14 cellular contexts compared by ENCODE assay signal in genomic region chr4:40321671-40322131, GRCh38. TPM values are rescaled to one million over a fixed set of nuclear protein-coding genes. Genes with fewer than 3 reads are reported as not detected.
A peak's percentile ranks its signal among the peaks of the same experiment; 100 is the strongest.
DNase-seq lines count a peak whose midpoint lies in the region; ATAC-seq and TF ChIP-seq lines count a peak whose summit lies in the region.
"Had no signal": no experiment of that assay in that cellular context is flagged by ENCODE, and none has a peak within 500 bp of the region (broad histone marks: within the 10 kb centered on the region; RNA-seq: fewer than 3 reads in every experiment).

No MANE protein-coding gene starts in this region.

- POLR2A ChIA-PET in activated CD8-positive, alpha-beta T cell treated with anti-CD3 and anti-CD28 coated beads, Interleukin-2, amount 10 ng/mL, durations not matched to agents 7 days and 5 days (lab: Charles Lee): interaction anchor here (1.0 to 1.3 kb wide), 2 partner anchors 121 to 265 kb away, joined by 3 to 5 read pairs; partner anchors contain the start of gene N4BP2

- H3K4me3 Mint-ChIP-seq in activated naive CD8-positive, alpha-beta T cell: no peak overlapping the region
- no peak overlapping the region for H3K4me3 Mint-ChIP-seq in activated naive CD8-positive, alpha-beta T cell treated with anti-CD3 and anti-CD28 coated beads, Interleukin-2, amount 50 U/mL, for 24 hours
- no peak overlapping the region for H3K4me3 Mint-ChIP-seq in activated CD8-positive, alpha-beta T cell treated with anti-CD3 and anti-CD28 coated beads, Interleukin-2, amount 10 ng/mL, durations not matched to agents 7 days and 5 days
- H3K4me3 Mint-ChIP-seq: activated T-helper 17 cell treated with anti-CD3 and anti-CD28 coated beads, Interleukin-2, amount 50 U/mL, for 72 hours; CD4-positive, CD25-positive, alpha-beta regulatory T cell had no signal

- H3K4me1 Mint-ChIP-seq in activated naive CD8-positive, alpha-beta T cell (ENCODE audit: low read depth): peaks cover 50% of the 10 kb centered on the region
- peaks cover 52% of the 10 kb centered on the region for H3K4me1 Mint-ChIP-seq in activated naive CD8-positive, alpha-beta T cell treated with anti-CD3 and anti-CD28 coated beads, Interleukin-2, amount 50 U/mL, for 24 hours
- peaks cover 59% of the 10 kb centered on the region for H3K4me1 Mint-ChIP-seq in activated CD8-positive, alpha-beta T cell treated with anti-CD3 and anti-CD28 coated beads, Interleukin-2, amount 10 ng/mL, durations not matched to agents 7 days and 5 days (ENCODE audit: low read depth)

- CTCF ChIA-PET in activated CD8-positive, alpha-beta T cell treated with anti-CD3 and anti-CD28 coated beads, Interleukin-2, amount 10 ng/mL, durations not matched to agents 7 days and 5 days (lab: Charles Lee): interaction anchor here (1.0 to 2.1 kb wide), 10 partner anchors 10 to 265 kb away, joined by 3 to 11 read pairs (median 4); partner anchors contain the start of gene N4BP2

- TF ChIP-seq CTCF in fibroblast of the aortic adventitia (IDR thresholded peaks at IDR 0.05; ENCODE audit: insufficient read depth, low read length): no peak

- no peaks in the 10 kb centered on the region for H3K36me3 Mint-ChIP-seq in activated naive CD8-positive, alpha-beta T cell
- H3K36me3 Mint-ChIP-seq in activated naive CD8-positive, alpha-beta T cell treated with anti-CD3 and anti-CD28 coated beads, Interleukin-2, amount 50 U/mL, for 24 hours (ENCODE audit: low read depth): no peaks in the 10 kb centered on the region
- no peaks in the 10 kb centered on the region for H3K36me3 Mint-ChIP-seq in activated CD8-positive, alpha-beta T cell treated with anti-CD3 and anti-CD28 coated beads, Interleukin-2, amount 10 ng/mL, durations not matched to agents 7 days and 5 days (ENCODE audit: low read depth)
- H3K36me3 Mint-ChIP-seq: CD4-positive, CD25-positive, alpha-beta regulatory T cell had no signal

- no peak for DNase-seq in activated naive CD8-positive, alpha-beta T cell treated with anti-CD3 and anti-CD28 coated beads, Interleukin-2, amount 50 U/mL, for 24 hours
- peak; percentile 74 for DNase-seq in SK-MEL-5 (ENCODE audit: low read depth, low spot score)
- peak; percentile 55 for DNase-seq in fibroblast of the aortic adventitia (ENCODE audit: low read depth)
- DNase-seq in activated CD8-positive, alpha-beta T cell treated with anti-CD3 and anti-CD28 coated beads, Interleukin-2, amount 10 ng/mL, durations not matched to agents 7 days and 5 days: no peak
- DNase-seq in activated effector memory CD4-positive, alpha-beta T cell treated with anti-CD3 and anti-CD28 coated beads, Interleukin-2, amount 50 U/mL, for 16 hours: no peak
- no peak for DNase-seq in globus pallidus (ENCODE audit: low spot score)
- DNase-seq: CD4-positive, CD25-positive, alpha-beta regulatory T cell; NCI-H1105 treated with DMSO at 0.1 percent for 48 hours; stimulated activated CD4-positive, alpha-beta T cell treated with anti-CD3 and anti-CD28 coated beads, Interleukin-1b, Interleukin-23, amount 100 ng/mL, for 48 hours; upper lobe of left lung had no signal

- in situ Hi-C loops in SK-MEL-5 (cut with HindIII; ENCODE audit: low pct_unique_long_range_greater_than_20kb, low sequenced_read_pairs): no loop called here

- H3K9me3 Mint-ChIP-seq in activated naive CD8-positive, alpha-beta T cell (ENCODE audit: low read depth): no peaks in the 10 kb centered on the region
- H3K9me3 Mint-ChIP-seq in activated naive CD8-positive, alpha-beta T cell treated with anti-CD3 and anti-CD28 coated beads, Interleukin-2, amount 50 U/mL, for 24 hours: no peaks in the 10 kb centered on the region
- H3K9me3 Mint-ChIP-seq in activated CD8-positive, alpha-beta T cell treated with anti-CD3 and anti-CD28 coated beads, Interleukin-2, amount 10 ng/mL, durations not matched to agents 7 days and 5 days (ENCODE audit: insufficient read depth): no peaks in the 10 kb centered on the region
- H3K9me3 Mint-ChIP-seq: activated T-helper 17 cell treated with anti-CD3 and anti-CD28 coated beads, Interleukin-2, amount 50 U/mL, for 72 hours; CD4-positive, CD25-positive, alpha-beta regulatory T cell had no signal

- no peaks in the 10 kb centered on the region for H3K27me3 Mint-ChIP-seq in activated naive CD8-positive, alpha-beta T cell
- no peaks in the 10 kb centered on the region for H3K27me3 Mint-ChIP-seq in activated naive CD8-positive, alpha-beta T cell treated with anti-CD3 and anti-CD28 coated beads, Interleukin-2, amount 50 U/mL, for 24 hours
- H3K27me3 Mint-ChIP-seq in activated CD8-positive, alpha-beta T cell treated with anti-CD3 and anti-CD28 coated beads, Interleukin-2, amount 10 ng/mL, durations not matched to agents 7 days and 5 days (ENCODE audit: low read depth): no peaks in the 10 kb centered on the region
- H3K27me3 Mint-ChIP-seq: activated T-helper 17 cell treated with anti-CD3 and anti-CD28 coated beads, Interleukin-2, amount 50 U/mL, for 72 hours had no signal

- H3K4me3 ChIP-seq in fibroblast of the aortic adventitia (ENCODE audit: low read depth, low read length): no peak overlapping the region
- H3K4me3 ChIP-seq: upper lobe of left lung had no signal

- ATAC-seq in activated naive CD8-positive, alpha-beta T cell treated with anti-CD3 and anti-CD28 coated beads, Interleukin-2, amount 50 U/mL, for 24 hours: no peak
- ATAC-seq in GM21825 (IDR thresholded peaks at IDR 0.05; ENCODE audit: unreplicated experiment): no peak
- ATAC-seq in activated CD8-positive, alpha-beta T cell treated with anti-CD3 and anti-CD28 coated beads, Interleukin-2, amount 10 ng/mL, durations not matched to agents 7 days and 5 days: no peak
- ATAC-seq: activated T-helper 17 cell treated with anti-CD3 and anti-CD28 coated beads, Interleukin-2, amount 50 U/mL, for 72 hours had no signal

- peak overlapping the region; percentile 18 for H3K27ac Mint-ChIP-seq in activated naive CD8-positive, alpha-beta T cell
- no peak overlapping the region for H3K27ac Mint-ChIP-seq in activated naive CD8-positive, alpha-beta T cell treated with anti-CD3 and anti-CD28 coated beads, Interleukin-2, amount 50 U/mL, for 24 hours
- no peak overlapping the region for H3K27ac Mint-ChIP-seq in activated CD8-positive, alpha-beta T cell treated with anti-CD3 and anti-CD28 coated beads, Interleukin-2, amount 10 ng/mL, durations not matched to agents 7 days and 5 days
- H3K27ac Mint-ChIP-seq: activated T-helper 17 cell treated with anti-CD3 and anti-CD28 coated beads, Interleukin-2, amount 50 U/mL, for 72 hours had no signal

RNA-seq across cellular contexts. Expression of gene CHRNA9, which starts 13.4 kb away (rescaled TPM):
- total RNA-seq in SK-MEL-5 (2014; rRNA removed; shearing (Covaris generic)): not detected in 2 replicates
- polyA plus RNA-seq in SK-MEL-5 (2015; cell fraction: cytosol; rRNA removed): 0.04 TPM in 1 of 2 replicates, not detected in the other
- not detected in 2 replicates for polyA plus RNA-seq in SK-MEL-5 (2015; cell fraction: nucleus; rRNA removed)
- 0.09 TPM in 1 of 2 replicates, not detected in the other for total RNA-seq in fibroblast of the aortic adventitia (ENCODE audit: low replicate concordance)
- under 1 TPM; 0.26 to 0.82 TPM for total RNA-seq in activated CD8-positive, alpha-beta T cell treated with anti-CD3 and anti-CD28 coated beads, Interleukin-2, amount 10 ng/mL, durations not matched to agents 7 days and 5 days
- total RNA-seq: activated T-helper 17 cell treated with anti-CD3 and anti-CD28 coated beads, Interleukin-2, amount 50 U/mL, for 72 hours; CD4-positive, CD25-positive, alpha-beta regulatory T cell; T-helper 1 cell treated with Interleukin-12 subunit alpha and Interleukin-12 subunit beta and Interleukin-4 antibody, amounts not matched to agents 30 ng/mL and 1 ng/mL, for 36 hours had no signal

Comparison
In these comparisons a context has a peak if more than half of its experiments do, and no peak if none do; other contexts are left out.
1. DNase-seq: peak in SK-MEL-5 (single experiment) and fibroblast of the aortic adventitia (single experiment); none in activated naive CD8-positive, alpha-beta T cell treated with anti-CD3 and anti-CD28 coated beads, Interleukin-2, amount 50 U/mL, for 24 hours (single experiment), activated CD8-positive, alpha-beta T cell treated with anti-CD3 and anti-CD28 coated beads, Interleukin-2, amount 10 ng/mL, durations not matched to agents 7 days and 5 days (single experiment), activated effector memory CD4-positive, alpha-beta T cell treated with anti-CD3 and anti-CD28 coated beads, Interleukin-2, amount 50 U/mL, for 16 hours (single experiment) and globus pallidus (single experiment).